15 cellular contexts compared by ENCODE assay signal in the genomic region with DNA sequence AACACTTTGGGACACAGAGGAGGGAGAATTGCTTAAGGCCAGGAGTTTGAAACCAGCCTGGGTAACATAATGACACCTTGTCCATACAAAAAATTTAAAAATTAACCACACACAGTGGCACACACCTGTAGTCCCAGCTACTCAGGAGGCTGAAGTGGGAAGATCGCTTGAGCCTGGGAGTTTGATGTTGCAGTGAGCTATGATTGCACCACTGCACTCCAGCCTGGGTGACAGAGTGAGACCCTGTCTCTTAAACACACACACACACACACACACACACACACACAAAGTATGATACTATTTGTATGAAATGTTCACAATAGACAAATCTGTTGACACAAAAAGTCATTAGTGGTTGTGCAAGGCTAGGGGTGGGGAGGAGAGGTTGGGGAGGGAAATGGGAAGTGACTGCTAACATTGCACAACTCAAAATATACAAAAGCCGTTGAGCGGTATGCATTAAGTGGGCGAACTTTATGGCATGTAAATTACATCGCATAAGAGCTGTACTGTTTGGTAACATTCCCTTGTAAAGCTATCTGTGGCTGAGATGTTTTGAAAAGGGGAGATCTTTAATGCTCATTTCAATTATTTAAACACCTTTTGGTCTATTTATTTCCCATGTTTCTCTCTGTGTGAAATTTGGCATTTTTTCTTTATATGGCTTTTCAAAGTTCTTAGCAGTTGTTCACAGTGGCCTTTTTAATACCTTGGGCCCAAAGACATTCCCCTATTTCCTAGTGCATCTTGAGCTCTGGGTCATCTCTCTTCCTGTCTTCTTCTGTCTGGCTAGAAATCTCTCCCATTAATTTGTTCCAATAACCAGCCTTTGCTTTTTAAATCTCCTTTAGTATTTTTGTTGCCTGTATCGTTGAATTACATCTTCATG. TPM values are rescaled to one million over a fixed set of nuclear protein-coding genes. Genes with fewer than 3 reads are reported as not detected.
DNase-seq lines count a peak whose midpoint lies in the region; ATAC-seq, FAIRE-seq and TF ChIP-seq lines count a peak whose summit lies in the region.
"Had no signal": no experiment of that assay in that cellular context is flagged by ENCODE, and none has a peak within 500 bp of the region (broad histone marks: within the 10 kb centered on the region; RNA-seq: fewer than 3 reads in every experiment).

No MANE protein-coding gene starts in this region.

- no peak overlapping the region for H3K27ac ChIP-seq in lower lobe of right lung
- H3K27ac ChIP-seq: vagina had no signal

- H3K4me1 Mint-ChIP-seq in activated CD4-positive, alpha-beta memory T cell treated with anti-CD3 and anti-CD28 coated beads, Interleukin-2, amount 10 ng/mL, durations not matched to agents 7 days and 5 days: no peaks in the 10 kb centered on the region

- no peaks in the 10 kb centered on the region for H3K36me3 ChIP-seq in bronchial epithelial cell (ENCODE audit: control insufficient read depth, insufficient read depth, low read length)
- no peaks in the 10 kb centered on the region for H3K36me3 ChIP-seq in lower lobe of right lung
- H3K36me3 ChIP-seq: BE2C, vagina had no signal

- no peak overlapping the region for H3K4me3 Mint-ChIP-seq in activated CD4-positive, alpha-beta memory T cell treated with anti-CD3 and anti-CD28 coated beads, Interleukin-2, amount 10 ng/mL, durations not matched to agents 7 days and 5 days
- H3K4me3 Mint-ChIP-seq: activated T-cell treated with anti-CD3 and anti-CD28 coated beads, Interleukin-2, amount 50 U/mL, for 72 hours had no signal

- H3K9me3 Mint-ChIP-seq in activated CD4-positive, alpha-beta memory T cell treated with anti-CD3 and anti-CD28 coated beads, Interleukin-2, amount 10 ng/mL, durations not matched to agents 7 days and 5 days: no peaks in the 10 kb centered on the region
- H3K9me3 Mint-ChIP-seq: activated T-cell treated with anti-CD3 and anti-CD28 coated beads, Interleukin-2, amount 50 U/mL, for 72 hours had no signal

- ATAC-seq in lower lobe of right lung: peak; percentile 86 to 88
- no peak for ATAC-seq in HG02623 (IDR thresholded peaks at IDR 0.05; ENCODE audit: unreplicated experiment)
- ATAC-seq: activated T-cell treated with anti-CD3 and anti-CD28 coated beads, Interleukin-2, amount 50 U/mL, for 72 hours; Panc1 had no signal

- CTCF ChIA-PET in activated CD4-positive, alpha-beta memory T cell treated with anti-CD3 and anti-CD28 coated beads, Interleukin-2, amount 10 ng/mL, durations not matched to agents 7 days and 5 days (lab: Charles Lee): no interaction called here

- H3K27me3 Mint-ChIP-seq in activated CD4-positive, alpha-beta memory T cell treated with anti-CD3 and anti-CD28 coated beads, Interleukin-2, amount 10 ng/mL, durations not matched to agents 7 days and 5 days: peaks cover 5% of the 10 kb centered on the region

- no peaks in the 10 kb centered on the region for H3K36me3 Mint-ChIP-seq in activated CD4-positive, alpha-beta memory T cell treated with anti-CD3 and anti-CD28 coated beads, Interleukin-2, amount 10 ng/mL, durations not matched to agents 7 days and 5 days (ENCODE audit: low read depth)

- intact Hi-C loops in lower lobe of right lung (cut with DNase I): no loop called here

- H3K9me3 ChIP-seq in lower lobe of right lung: no peaks in the 10 kb centered on the region
- H3K9me3 ChIP-seq: BE2C, vagina had no signal

- H3K27ac Mint-ChIP-seq in activated CD4-positive, alpha-beta memory T cell treated with anti-CD3 and anti-CD28 coated beads, Interleukin-2, amount 10 ng/mL, durations not matched to agents 7 days and 5 days: no peak overlapping the region
- H3K27ac Mint-ChIP-seq: activated T-cell treated with anti-CD3 and anti-CD28 coated beads, Interleukin-2, amount 50 U/mL, for 72 hours had no signal

- POLR2A ChIA-PET in activated CD4-positive, alpha-beta memory T cell treated with anti-CD3 and anti-CD28 coated beads, Interleukin-2, amount 10 ng/mL, durations not matched to agents 7 days and 5 days (lab: Charles Lee): no interaction called here

- H3K27me3 ChIP-seq in bronchial epithelial cell (ENCODE audit: control insufficient read depth, insufficient read depth, low read length): no peaks in the 10 kb centered on the region
- no peaks in the 10 kb centered on the region for H3K27me3 ChIP-seq in lower lobe of right lung (ENCODE audit: low read depth)
- H3K27me3 ChIP-seq: BE2C, vagina had no signal

- H3K4me3 ChIP-seq in NB4 (ENCODE audit: low read depth, low read length): peak overlapping the region; percentile 22
- H3K4me3 ChIP-seq in bronchial epithelial cell (ENCODE audit: low read depth, low read length): no peak overlapping the region
- H3K4me3 ChIP-seq in lower lobe of right lung: no peak overlapping the region
- H3K4me3 ChIP-seq: vagina had no signal

- no peak for TF ChIP-seq CTCF in D721Med (IDR thresholded peaks at IDR 0.05; ENCODE audit: insufficient read depth, missing control alignments)
- TF ChIP-seq CTCF in NB4 (IDR thresholded peaks at IDR 0.05; ENCODE audit: low read depth, low read length): no peak
- TF ChIP-seq CTCF in bronchial epithelial cell (IDR thresholded peaks at IDR 0.05; ENCODE audit: insufficient read depth, low read length, severe bottlenecking): no peak
- TF ChIP-seq CTCF in lower lobe of right lung (IDR thresholded peaks at IDR 0.05): no peak

- DNase-seq in D721Med (ENCODE audit: insufficient read length, low spot score) (no peak), NB4 (ENCODE audit: low read depth) (peak; percentile 96), bronchial epithelial cell (ENCODE audit: low read depth) (peak; percentile 91), lower lobe of right lung (no peak), GOT3 (lab: John Stamatoyannopoulos, UW) (no peak)
- DNase-seq in activated CD4-positive, alpha-beta memory T cell treated with anti-CD3 and anti-CD28 coated beads, Interleukin-2, amount 10 ng/mL, durations not matched to agents 7 days and 5 days: no peak
- DNase-seq in stimulated activated CD4-positive, alpha-beta T cell treated with anti-CD3 and anti-CD28 coated beads, Interleukin-1b, Interleukin-23, amount 100 ng/mL, for 48 hours: no peak
- DNase-seq: activated T-cell treated with anti-CD3 and anti-CD28 coated beads, Interleukin-2, amount 50 U/mL, for 72 hours; BE2C; EL; NCI-H1417 treated with DMSO at 0.1 percent for 48 hours had no signal

- FAIRE-seq in D721Med (lab: Jason Lieb, UNC) (peak; percentile 98), bronchial epithelial cell (lab: Jason Lieb, UNC) (no peak)
- FAIRE-seq: islet of Langerhans had no signal

- TF ChIP-seq POLR2A in NB4 (IDR thresholded peaks at IDR 0.05; ENCODE audit: extremely low read depth, insufficient read length): no peak

- peaks cover 10% of the 10 kb centered on the region for H3K4me1 ChIP-seq in lower lobe of right lung
- H3K4me1 ChIP-seq: BE2C, vagina had no signal

RNA-seq across cellular contexts. Expression of gene ZNF516, which starts 58.9 kb away (rescaled TPM):
- total RNA-seq in bronchial epithelial cell: 16.6 and 20.9 TPM in 2 replicates
- 28.8 TPM for total RNA-seq in lower lobe of right lung
- 1 to 10 TPM; 3.9 to 5.0 TPM for total RNA-seq in activated CD4-positive, alpha-beta memory T cell treated with anti-CD3 and anti-CD28 coated beads, Interleukin-2, amount 10 ng/mL, durations not matched to agents 7 days and 5 days

Comparison
In these comparisons a context has a peak if more than half of its experiments do, and no peak if none do; other contexts are left out.
1. DNase-seq: peak in NB4 (single experiment) and bronchial epithelial cell (single experiment); none in D721Med (single experiment), lower lobe of right lung (single experiment), activated CD4-positive, alpha-beta memory T cell treated with anti-CD3 and anti-CD28 coated beads, Interleukin-2, amount 10 ng/mL, durations not matched to agents 7 days and 5 days (single experiment), stimulated activated CD4-positive, alpha-beta T cell treated with anti-CD3 and anti-CD28 coated beads, Interleukin-1b, Interleukin-23, amount 100 ng/mL, for 48 hours (single experiment) and GOT3 (single experiment).